ENCODE assay signal across 13 cellular contexts in the genomic region with DNA sequence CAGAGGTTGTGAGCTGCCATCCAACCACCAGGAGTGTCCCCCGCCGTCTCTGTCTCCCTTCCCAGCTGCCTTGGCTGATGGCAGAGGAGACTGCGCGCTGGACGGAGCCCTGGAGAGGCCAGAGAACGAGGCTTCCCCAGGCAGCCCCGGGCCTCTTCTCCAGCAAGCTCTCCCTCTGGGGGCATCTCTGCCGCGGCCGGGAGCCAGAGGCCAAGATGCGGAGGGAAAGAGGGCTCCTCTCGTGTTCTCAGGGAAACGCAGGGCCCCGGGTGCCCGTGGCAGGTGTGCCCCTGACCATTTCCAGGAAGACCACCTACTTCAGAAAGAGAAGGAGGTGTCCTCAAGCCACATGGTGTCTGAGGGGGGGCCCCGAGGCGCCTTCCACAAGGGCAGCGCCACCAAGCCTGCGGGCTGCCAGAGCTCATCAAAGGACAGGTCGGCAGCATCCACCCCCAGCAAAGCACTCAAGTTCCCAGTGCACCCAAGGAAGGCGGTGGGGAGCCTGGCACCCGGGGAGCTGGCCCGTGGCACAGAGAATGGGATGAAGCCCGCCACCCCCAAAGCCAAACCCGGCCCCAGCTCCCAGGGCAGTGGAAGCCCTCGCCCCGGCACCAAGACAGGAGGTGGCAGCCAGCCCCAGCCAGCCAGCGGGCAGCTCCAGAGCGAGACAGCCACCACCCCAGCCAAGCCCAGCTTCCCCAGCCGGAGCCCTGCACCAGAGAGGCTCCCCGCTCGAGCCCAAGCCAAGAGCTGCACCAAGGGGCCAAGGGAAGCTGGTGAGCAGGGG.
"Had no signal": no experiment of that assay in that cellular context is flagged by ENCODE, and none has a peak within 500 bp of the region (broad histone marks: within the 10 kb centered on the region; RNA-seq: fewer than 3 reads in every experiment).

No MANE protein-coding gene starts in this region.

- H3K27me3 ChIP-seq: colonic mucosa had no signal

- H3K27ac ChIP-seq: colonic mucosa, epithelial cell of prostate, esophagus squamous epithelium, gastrocnemius medialis, heart right ventricle, left lung, lower lobe of right lung had no signal

- H3K4me3 ChIP-seq: colonic mucosa, esophagus squamous epithelium, gastrocnemius medialis, heart right ventricle, left lung, lower lobe of right lung, mucosa of descending colon had no signal

- H3K9me3 ChIP-seq: colonic mucosa, esophagus squamous epithelium, gastrocnemius medialis, heart right ventricle, left lung, lower lobe of right lung, mucosa of descending colon had no signal

- H3K36me3 ChIP-seq: colonic mucosa, esophagus squamous epithelium, gastrocnemius medialis, heart right ventricle, left lung, lower lobe of right lung had no signal

- H3K4me1 ChIP-seq: colonic mucosa, gastrocnemius medialis, left lung had no signal

- DNase-seq: cortex of kidney, esophagus squamous epithelium, foreskin fibroblast, foreskin melanocyte, gastrocnemius medialis, left cardiac atrium, mesenchymal stem cell had no signal
